14 cellular contexts compared by ENCODE assay signal in genomic region chr22:36432592-36433317, GRCh38. TPM values are rescaled to one million over a fixed set of nuclear protein-coding genes. Genes with fewer than 3 reads are reported as not detected.
DNase-seq lines count a peak whose midpoint lies in the region; ATAC-seq and TF ChIP-seq lines count a peak whose summit lies in the region.
"Had no signal": no experiment of that assay in that cellular context is flagged by ENCODE, and none has a peak within 500 bp of the region (broad histone marks: within the 10 kb centered on the region; RNA-seq: fewer than 3 reads in every experiment).

No MANE protein-coding gene starts in this region.

- H3K27me3 ChIP-seq in BLaER1 = no peaks in the 10 kb centered on the region
- no peaks in the 10 kb centered on the region for H3K27me3 ChIP-seq in naive thymus-derived CD4-positive, alpha-beta T cell (ENCODE audit: control insufficient read depth in 2 of 2, insufficient read depth in 2 of 2, low read length in 2 of 2)
- H3K27me3 ChIP-seq in effector memory CD4-positive, alpha-beta T cell (replicated peaks; ENCODE audit: control insufficient read depth, insufficient read depth, low read length, poor library complexity, severe bottlenecking) = no peaks in the 10 kb centered on the region
- H3K27me3 ChIP-seq: foreskin keratinocyte had no signal

- H3K27ac ChIP-seq in BLaER1 (peak overlapping the region; percentile 58), OCI-LY7 (ENCODE audit: low read depth, low read length, poor library complexity, severe bottlenecking) (no peak overlapping the region)
- no peak overlapping the region for H3K27ac ChIP-seq in naive thymus-derived CD4-positive, alpha-beta T cell (ENCODE audit: low read depth, low read length)
- H3K27ac ChIP-seq in effector memory CD4-positive, alpha-beta T cell (ENCODE audit: insufficient read depth, low read length, poor library complexity, severe bottlenecking) = no peak overlapping the region
- H3K27ac ChIP-seq: foreskin keratinocyte had no signal

- H3K4me2 ChIP-seq in BLaER1 = peak overlapping the region; percentile 80
- no peak overlapping the region for H3K4me2 ChIP-seq in OCI-LY7 (ENCODE audit: low read length)

- H3K9me3 Mint-ChIP-seq in chondrocyte (ENCODE audit: low read depth) = no peaks in the 10 kb centered on the region
- H3K9me3 Mint-ChIP-seq in naive thymus-derived CD4-positive, alpha-beta T cell = no peaks in the 10 kb centered on the region

- no peak for ATAC-seq in naive thymus-derived CD4-positive, alpha-beta T cell
- ATAC-seq in mucosa of descending colon (no peak), HG03378 (IDR thresholded peaks at IDR 0.05; ENCODE audit: unreplicated experiment) (no peak)
- ATAC-seq: foreskin keratinocyte had no signal

- intact Hi-C loops in naive thymus-derived CD4-positive, alpha-beta T cell (cut with micrococcal nuclease) = no loop called here
- intact Hi-C loops in mucosa of descending colon (cut with DNase I, micrococcal nuclease) = no loop called here
- intact Hi-C loops in OCI-LY7 (cut with micrococcal nuclease; ENCODE audit: unreplicated experiment) = no loop called here

- DNase-seq in LHCN-M2 (ENCODE audit: low read depth) = peak; percentile 78
- DNase-seq in chondrocyte (ENCODE audit: low spot score) = no peak
- DNase-seq in naive thymus-derived CD4-positive, alpha-beta T cell = no peak
- DNase-seq in mucosa of descending colon = no peak
- DNase-seq in effector memory CD4-positive, alpha-beta T cell = no peak
- DNase-seq in OCI-LY7 (ENCODE audit: low spot score) = no peak
- DNase-seq: activated T-cell treated with anti-CD3 and anti-CD28 coated beads, Interleukin-2, amount 50 U/mL, for 48 hours; foreskin keratinocyte; Kasumi-1; NCI-H226 had no signal

- no peaks in the 10 kb centered on the region for H3K79me2 ChIP-seq in OCI-LY7 (ENCODE audit: insufficient read depth, low read depth, low read length)

- no TSS peak for BruUV-seq in OCI-LY7 (replicated peaks; lab: Mats Ljungman, UMichigan)

- H3K9me3 ChIP-seq in BLaER1 (no peaks in the 10 kb centered on the region), mucosa of descending colon (no peaks in the 10 kb centered on the region), OCI-LY7 (ENCODE audit: low read length) (no peaks in the 10 kb centered on the region)
- no peaks in the 10 kb centered on the region for H3K9me3 ChIP-seq in naive thymus-derived CD4-positive, alpha-beta T cell (ENCODE audit: control insufficient read depth in 2 of 3, low read length in 3 of 3)
- H3K9me3 ChIP-seq in effector memory CD4-positive, alpha-beta T cell (ENCODE audit: control insufficient read depth, low read length) = no peaks in the 10 kb centered on the region
- H3K9me3 ChIP-seq: HAP-1 had no signal

- H3K27ac Mint-ChIP-seq in chondrocyte (ENCODE audit: unreplicated experiment) = peak overlapping the region; percentile 84
- H3K27ac Mint-ChIP-seq in naive thymus-derived CD4-positive, alpha-beta T cell = peak overlapping the region in 7 of 9 donors; percentile 4 to 88 (median 65)

- H3K9me2 ChIP-seq in OCI-LY7 (ENCODE audit: insufficient read depth, low read length) = no peaks in the 10 kb centered on the region

- POLR2A ChIA-PET in naive thymus-derived CD4-positive, alpha-beta T cell (lab: Charles Lee) = no interaction called here
- POLR2A ChIA-PET in OCI-LY7 (lab: Charles Lee) = interaction anchor here (0.7 kb wide), 1 partner anchor 849 kb away, joined by 3 read pairs; no protein-coding TSS in a partner anchor

- TF ChIP-seq CTCF in chondrocyte (IDR thresholded peaks at IDR 0.05) (no peak), mucosa of descending colon (IDR thresholded peaks at IDR 0.05) (no peak), OCI-LY7 (conservative IDR thresholded peaks at IDR 0.05; ENCODE audit: low read length) (no peak)

- CTCF ChIA-PET in naive thymus-derived CD4-positive, alpha-beta T cell (lab: Charles Lee) = interaction anchor here (1.1 kb wide), 1 partner anchor 37 kb away, joined by 3 read pairs; no protein-coding TSS in a partner anchor
- CTCF ChIA-PET in OCI-LY7 (lab: Charles Lee; ENCODE audit: unreplicated experiment) = no interaction called here

- 0 out of 2 replicates have a peak overlapping the region, but pooled peaks have one; percentile 0 for H3K9ac ChIP-seq in BLaER1

- H2AFZ ChIP-seq in OCI-LY7 (ENCODE audit: low read length) = no peak overlapping the region

- H3K4me3 ChIP-seq in BLaER1 (no peak overlapping the region), mucosa of descending colon (no peak overlapping the region), OCI-LY7 (ENCODE audit: low read depth, low read length, poor library complexity, severe bottlenecking) (no peak overlapping the region)
- H3K4me3 ChIP-seq in naive thymus-derived CD4-positive, alpha-beta T cell (ENCODE audit: low read length) = no peak overlapping the region
- no peak overlapping the region for H3K4me3 ChIP-seq in effector memory CD4-positive, alpha-beta T cell (ENCODE audit: insufficient read depth, low read depth, low read length, poor library complexity, severe bottlenecking)
- H3K4me3 ChIP-seq: HAP-1 had no signal

- H3K4me3 Mint-ChIP-seq in chondrocyte (ENCODE audit: unreplicated experiment) = peak overlapping the region; percentile 38
- peak overlapping the region in 1 of 10 donors; percentile 38 for H3K4me3 Mint-ChIP-seq in naive thymus-derived CD4-positive, alpha-beta T cell
- H3K4me3 Mint-ChIP-seq: B cell had no signal

- no peaks in the 10 kb centered on the region for H3K27me3 Mint-ChIP-seq in chondrocyte (ENCODE audit: low read depth)
- no peaks in the 10 kb centered on the region for H3K27me3 Mint-ChIP-seq in naive thymus-derived CD4-positive, alpha-beta T cell
- H3K27me3 Mint-ChIP-seq: B cell had no signal

- H3K36me3 Mint-ChIP-seq in chondrocyte (ENCODE audit: low read depth) = no peaks in the 10 kb centered on the region
- no peaks in the 10 kb centered on the region for H3K36me3 Mint-ChIP-seq in naive thymus-derived CD4-positive, alpha-beta T cell

- peaks cover 56% of the 10 kb centered on the region for H3K4me1 ChIP-seq in BLaER1
- H3K4me1 ChIP-seq in naive thymus-derived CD4-positive, alpha-beta T cell (ENCODE audit: control insufficient read depth in 2 of 2, insufficient read depth in 2 of 2, low read length in 2 of 2) = peaks cover 20 to 21% of the 10 kb centered on the region in 2 donors
- peaks cover 36% of the 10 kb centered on the region for H3K4me1 ChIP-seq in mucosa of descending colon (ENCODE audit: low read depth)
- H3K4me1 ChIP-seq in effector memory CD4-positive, alpha-beta T cell (ENCODE audit: control insufficient read depth, insufficient read depth, low read length, poor library complexity, severe bottlenecking) = peaks cover 16% of the 10 kb centered on the region
- H3K4me1 ChIP-seq in OCI-LY7 (ENCODE audit: insufficient read depth, low read length, poor library complexity, severe bottlenecking) = peaks cover 7% of the 10 kb centered on the region
- H3K4me1 ChIP-seq: HAP-1 had no signal

- H3K36me3 ChIP-seq in BLaER1 = no peaks in the 10 kb centered on the region
- H3K36me3 ChIP-seq in naive thymus-derived CD4-positive, alpha-beta T cell (ENCODE audit: control insufficient read depth in 2 of 3, insufficient read depth in 3 of 3, low read length in 3 of 3) = no peaks in the 10 kb centered on the region
- H3K36me3 ChIP-seq in mucosa of descending colon (ENCODE audit: low read depth) = no peaks in the 10 kb centered on the region
- H3K36me3 ChIP-seq in effector memory CD4-positive, alpha-beta T cell (ENCODE audit: control insufficient read depth, insufficient read depth, low read length) = no peaks in the 10 kb centered on the region
- no peaks in the 10 kb centered on the region for H3K36me3 ChIP-seq in OCI-LY7 (ENCODE audit: insufficient read depth, low read length)
- H3K36me3 ChIP-seq: HAP-1 had no signal

- H4K20me1 ChIP-seq in BLaER1 (no peaks in the 10 kb centered on the region), OCI-LY7 (ENCODE audit: insufficient read depth, low read length) (no peaks in the 10 kb centered on the region)

- H3K4me1 Mint-ChIP-seq in chondrocyte (ENCODE audit: low read depth) = peaks cover 64% of the 10 kb centered on the region
- peaks cover 21 to 34% (median 22%) of the 10 kb centered on the region in 7 donors for H3K4me1 Mint-ChIP-seq in naive thymus-derived CD4-positive, alpha-beta T cell

RNA-seq across cellular contexts. Expression of gene MYH9, which starts 45.0 kb away (rescaled TPM):
- total RNA-seq in LHCN-M2 (2014; rRNA removed) (481 and 492 TPM in 2 replicates), chondrocyte (1,046 to 1,908 TPM (median 1,853 TPM) in 3 replicates), mucosa of descending colon (100 to 1,000 TPM; 501 to 831 (median 599) TPM), OCI-LY7 (2022) (213 and 223 TPM in 2 replicates)
- 762 TPM for polyA plus RNA-seq in LHCN-M2 (2012)
- 100 to 1,000 TPM; 650 to 900 (median 803) TPM for total RNA-seq in naive thymus-derived CD4-positive, alpha-beta T cell
- 100 to 1,000 TPM in 1 of 2 donors, 10 to 100 TPM in 1; 95.5 to 501 TPM for polyA plus RNA-seq in naive thymus-derived CD4-positive, alpha-beta T cell
- 112 and 133 TPM in 2 replicates for total RNA-seq in OCI-LY7 (2014; rRNA removed; shearing (Covaris generic))

RNA-seq across cellular contexts. Expression of gene TXN2, which starts 48.7 kb away (rescaled TPM):
- total RNA-seq in LHCN-M2 (2014; rRNA removed) (34.4 and 38.9 TPM in 2 replicates), chondrocyte (45.7 to 54.9 TPM (median 48.5 TPM) in 3 replicates), mucosa of descending colon (100 to 1,000 TPM in 1 of 3 donors, 10 to 100 TPM in 2; 73.2 to 101 (median 95.8) TPM), OCI-LY7 (2022) (94.2 and 106 TPM in 2 replicates)
- 129 TPM for polyA plus RNA-seq in LHCN-M2 (2012)
- total RNA-seq in naive thymus-derived CD4-positive, alpha-beta T cell = 10 to 100 TPM; 35.5 to 69.9 (median 37.7) TPM
- polyA plus RNA-seq in naive thymus-derived CD4-positive, alpha-beta T cell = 100 to 1,000 TPM; 135 to 154 TPM
- 32.0 and 33.4 TPM in 2 replicates for total RNA-seq in OCI-LY7 (2014; rRNA removed; shearing (Covaris generic))
